8 cellular contexts compared by ENCODE assay signal in the genomic region with DNA sequence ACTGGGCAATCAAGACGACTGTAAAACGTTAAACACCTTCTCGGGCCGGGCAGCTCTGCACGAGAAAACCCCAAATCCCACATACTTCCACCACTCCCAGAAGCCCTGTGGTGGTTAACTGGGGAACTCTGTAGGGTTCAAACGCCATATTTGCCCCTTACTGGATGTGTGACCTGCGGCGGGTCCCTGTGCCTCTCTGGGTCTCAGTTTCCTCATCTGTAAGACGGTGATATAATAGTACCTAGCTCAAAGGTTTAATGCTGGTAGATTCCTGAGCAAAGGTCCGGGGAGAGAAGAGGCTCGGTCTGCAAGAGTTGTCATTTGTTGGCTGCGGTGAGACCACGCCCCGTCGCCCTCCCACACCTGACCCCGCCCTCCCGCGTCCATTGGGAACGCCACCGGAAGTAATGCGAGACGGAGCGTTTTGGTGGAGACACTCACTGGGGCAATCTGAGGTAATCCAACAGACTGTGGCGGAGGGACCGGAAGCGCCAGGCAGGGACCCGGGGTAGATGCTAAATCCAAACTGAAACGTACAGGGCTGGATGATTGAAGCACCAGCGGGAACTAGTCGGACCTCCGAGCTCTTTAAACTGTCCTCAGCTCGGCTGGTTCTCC. TPM values are rescaled to one million over a fixed set of nuclear protein-coding genes. Genes with fewer than 3 reads are reported as not detected.
A peak's percentile ranks its signal among the peaks of the same experiment; 100 is the strongest.
DNase-seq lines count a peak whose midpoint lies in the region; ATAC-seq and TF ChIP-seq lines count a peak whose summit lies in the region.

No MANE protein-coding gene starts in this region.

- H3K27ac ChIP-seq in heart right ventricle = peak overlapping the region; percentile 93 to 100 (median 98)

- H3K9me3 ChIP-seq in heart right ventricle = no peaks in the 10 kb centered on the region

- no peaks in the 10 kb centered on the region for H3K27me3 Mint-ChIP-seq in T-cell
- H3K27me3 Mint-ChIP-seq in type B pancreatic cell = no peaks in the 10 kb centered on the region

- H3K36me3 Mint-ChIP-seq in T-cell (no peaks in the 10 kb centered on the region), type B pancreatic cell (no peaks in the 10 kb centered on the region)

- in situ Hi-C loops in GM13977 (cut with MboI; ENCODE audit: low pct_unique_long_range_greater_than_20kb, low sequenced_read_pairs, unreplicated experiment) = loop anchor here (25.0 kb wide), 1 partner anchor 337 kb away; no protein-coding TSS in a partner anchor

- intact Hi-C loops in heart right ventricle (cut with DNase I) = no loop called here

- peaks cover 0 to 22% (median 0%) of the 10 kb centered on the region in 9 donors for H3K36me3 ChIP-seq in heart right ventricle

- peak overlapping the region; percentile 59 to 99 (median 85) for H3K4me3 ChIP-seq in heart right ventricle

- CTCF ChIA-PET in T-cell (lab: Charles Lee) = interaction anchor here in 1 of 2 donors (1.0 kb wide), 1 partner anchor 8 kb away, joined by 4 read pairs; a partner anchor contains a TSS

- peaks cover 20 to 40% (median 31%) of the 10 kb centered on the region in 3 donors for H3K4me1 Mint-ChIP-seq in T-cell
- peaks cover 13% of the 10 kb centered on the region for H3K4me1 Mint-ChIP-seq in type B pancreatic cell (ENCODE audit: unreplicated experiment)

- H3K4me3 Mint-ChIP-seq in T-cell = peak overlapping the region; percentile 97
- H3K4me3 Mint-ChIP-seq in type B pancreatic cell = peak overlapping the region; percentile 98

- WGBS in heart right ventricle, 2 donors = 1% methylated on average over 32 of the region's 32 CpGs

- TF ChIP-seq CTCF in GM13977 (IDR thresholded peaks at IDR 0.05; ENCODE audit: extremely low read depth, insufficient read depth, missing control alignments) (no peak), heart right ventricle (IDR thresholded peaks at IDR 0.05) (no peak), type B pancreatic cell (conservative IDR thresholded peaks at IDR 0.05) (no peak)

- H3K27ac Mint-ChIP-seq in T-cell (peak overlapping the region; percentile 99 to 100), type B pancreatic cell (peak overlapping the region; percentile 98)

- no peaks in the 10 kb centered on the region for H3K27me3 ChIP-seq in heart right ventricle

- POLR2A ChIA-PET in T-cell (lab: Charles Lee) = interaction anchor here (0.5 to 1.0 kb wide), 5 partner anchors 86 to 1677 kb away, joined by 3 to 12 read pairs (median 7); no protein-coding TSS in a partner anchor

- H3K9me3 Mint-ChIP-seq in T-cell (no peaks in the 10 kb centered on the region), type B pancreatic cell (no peaks in the 10 kb centered on the region)

- DNase-seq in GM13977 (ENCODE audit: low spot score) = peak; percentile 92
- DNase-seq in NCI-H146 (lab: John Stamatoyannopoulos, UW) = peak; percentile 97
- DNase-seq in T-cell = peak; percentile 96 to 100 (median 98)
- DNase-seq in amniotic epithelial cell (ENCODE audit: low read depth) = peak; percentile 98
- DNase-seq in heart right ventricle = peak; percentile 97 to 98
- peak; percentile 98 for DNase-seq in pons (ENCODE audit: low spot score)
- DNase-seq in type B pancreatic cell (ENCODE audit: extremely low spot score, unreplicated experiment) = peak; percentile 98

- H3K4me1 ChIP-seq in heart right ventricle = peaks cover 9 to 42% (median 28%) of the 10 kb centered on the region in 9 donors

- ATAC-seq in HG02870 (IDR thresholded peaks at IDR 0.05; ENCODE audit: unreplicated experiment) (peak; percentile 80), T-cell (replicated peaks in 1 of 4) (peak; percentile 85 to 87 (median 86)), heart right ventricle (peak; percentile 94 to 98 (median 96))

RNA-seq across cellular contexts. Expression of a gene that starts 0.7 kb away (rescaled TPM):
- 10 to 100 TPM; 17.4 to 45.3 (median 43.7) TPM for total RNA-seq in T-cell
- 10 to 100 TPM; 10.6 to 17.1 (median 12.0) TPM for total RNA-seq in heart right ventricle
- polyA plus RNA-seq in heart right ventricle = 10 to 100 TPM; 12.0 to 15.9 TPM
- total RNA-seq in type B pancreatic cell (ENCODE audit: low replicate concordance) = 17.0 and 24.1 TPM in 2 replicates

RNA-seq across cellular contexts. Expression of a gene that starts 6.1 kb away (rescaled TPM):
- total RNA-seq in T-cell = 100 to 1,000 TPM; 134 to 231 (median 204) TPM
- total RNA-seq in heart right ventricle = 100 to 1,000 TPM; 125 to 161 (median 137) TPM
- 100 to 1,000 TPM; 226 to 319 TPM for polyA plus RNA-seq in heart right ventricle
- total RNA-seq in type B pancreatic cell (ENCODE audit: low replicate concordance) = 140 and 146 TPM in 2 replicates

RNA-seq across cellular contexts. Expression of a gene that starts 8.1 kb away (rescaled TPM):
- total RNA-seq in T-cell (1 to 10 TPM; 5.6 to 7.2 (median 6.1) TPM), heart right ventricle (1 to 10 TPM; 2.7 to 5.8 (median 4.5) TPM), type B pancreatic cell (ENCODE audit: low replicate concordance) (6.7 and 9.6 TPM in 2 replicates)
- polyA plus RNA-seq in heart right ventricle = 1 to 10 TPM; 1.9 to 6.0 TPM

Comparison
In these comparisons a context has a peak if more than half of its experiments do, and no peak if none do; other contexts are left out.
1. Peak in every context shown above with its lines: DNase-seq, ATAC-seq, H3K4me3 ChIP-seq and H3K27ac ChIP-seq.